ENCODE assay signal across 14 cellular contexts in the genomic region with DNA sequence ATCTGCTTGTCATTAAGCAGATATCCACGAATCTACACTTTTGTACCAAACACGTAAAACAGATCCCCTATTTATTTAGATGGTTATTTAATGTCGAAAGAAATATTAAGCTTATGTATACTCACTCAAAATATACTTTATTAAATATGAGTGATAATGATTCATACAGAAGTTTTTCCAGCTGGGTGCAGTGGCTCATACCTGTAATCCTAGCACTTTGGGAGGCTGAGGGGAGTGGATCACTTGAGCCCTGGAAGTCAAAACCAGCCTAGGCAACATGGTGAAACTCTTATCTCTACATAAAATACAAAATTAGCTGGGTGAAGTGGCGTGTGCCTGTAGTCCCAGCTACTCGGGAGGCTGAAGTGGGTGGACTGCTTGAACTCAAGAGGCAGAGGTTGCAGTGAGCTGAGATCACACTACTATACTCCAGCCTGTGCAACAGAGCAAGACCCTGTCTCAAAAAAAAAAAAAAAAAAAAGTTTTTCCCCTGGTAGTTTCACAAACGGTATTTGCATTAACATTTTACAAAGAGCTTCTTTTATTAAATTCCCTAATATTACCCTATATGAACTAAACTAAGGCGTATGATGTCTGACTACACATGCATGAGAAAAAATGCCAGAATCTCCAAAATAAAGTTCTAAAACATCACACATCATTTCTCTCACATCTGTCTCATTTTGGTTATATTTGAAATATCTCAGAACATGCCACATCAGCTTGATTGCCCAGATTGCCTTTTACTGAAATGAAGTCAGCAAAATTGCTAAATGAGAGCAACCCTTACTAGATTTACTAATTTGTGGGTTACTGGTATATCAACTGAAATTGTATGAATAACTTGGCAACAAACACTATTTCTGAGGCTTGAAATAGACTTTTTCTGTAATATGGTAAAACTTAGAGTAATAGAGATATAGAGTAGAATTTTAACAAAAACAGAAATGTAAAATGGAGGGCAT.
DNase-seq lines count a peak whose midpoint lies in the region; ATAC-seq and TF ChIP-seq lines count a peak whose summit lies in the region.
"Had no signal": no experiment of that assay in that cellular context is flagged by ENCODE, and none has a peak within 500 bp of the region (broad histone marks: within the 10 kb centered on the region; RNA-seq: fewer than 3 reads in every experiment).

No MANE protein-coding gene starts in this region.

- H3K4me1 ChIP-seq in Karpas-422 (ENCODE audit: low read length) = peaks cover 64% of the 10 kb centered on the region
- H3K4me1 ChIP-seq: body of pancreas had no signal

- H3K4me3 ChIP-seq in AG10803 (ENCODE audit: low read length) = no peak overlapping the region
- no peak overlapping the region for H3K4me3 ChIP-seq in Karpas-422 (ENCODE audit: low read length)
- H3K4me3 ChIP-seq: body of pancreas, lung had no signal

- 0 out of 2 replicates have a peak overlapping the region, but pooled peaks have one; percentile 2 for H3K9ac ChIP-seq in Karpas-422 (ENCODE audit: low read length)

- H3K36me3 Mint-ChIP-seq in effector memory CD8-positive, alpha-beta T cell (ENCODE audit: insufficient read depth) = no peaks in the 10 kb centered on the region
- H3K36me3 Mint-ChIP-seq: activated CD8-positive, alpha-beta memory T cell treated with anti-CD3 and anti-CD28 coated beads, Interleukin-2, amount 10 ng/mL, durations not matched to agents 7 days and 5 days; T-cell had no signal

- H2AFZ ChIP-seq in Karpas-422 (ENCODE audit: low read length) = no peak overlapping the region

- no peak overlapping the region for H3K27ac Mint-ChIP-seq in effector memory CD8-positive, alpha-beta T cell
- H3K27ac Mint-ChIP-seq: activated CD8-positive, alpha-beta memory T cell treated with anti-CD3 and anti-CD28 coated beads, Interleukin-2, amount 10 ng/mL, durations not matched to agents 7 days and 5 days; progenitor cell of endocrine pancreas; T-cell had no signal

- DNase-seq in AG10803 (ENCODE audit: low read depth) = peak; percentile 50
- peak; percentile 75 for DNase-seq in Karpas-422
- DNase-seq in effector memory CD8-positive, alpha-beta T cell = no peak
- DNase-seq in NCI-H345 (lab: John Stamatoyannopoulos, UW) = no peak
- no peak for DNase-seq in DMS153 (lab: John Stamatoyannopoulos, UW)
- no peak for DNase-seq in islet precursor cell
- DNase-seq: activated CD8-positive, alpha-beta memory T cell treated with anti-CD3 and anti-CD28 coated beads, Interleukin-2, amount 10 ng/mL, durations not matched to agents 7 days and 5 days; body of pancreas; NCI-H526; T-cell had no signal

- H3K4me2 ChIP-seq in Karpas-422 (ENCODE audit: low read depth, low read length, poor library complexity, severe bottlenecking) = peak overlapping the region; percentile 41

- no peaks in the 10 kb centered on the region for H3K4me1 Mint-ChIP-seq in effector memory CD8-positive, alpha-beta T cell (ENCODE audit: low read depth in 2 of 2)
- H3K4me1 Mint-ChIP-seq: activated CD8-positive, alpha-beta memory T cell treated with anti-CD3 and anti-CD28 coated beads, Interleukin-2, amount 10 ng/mL, durations not matched to agents 7 days and 5 days; T-cell had no signal

- peaks cover 22% of the 10 kb centered on the region for H3K36me3 ChIP-seq in Karpas-422 (ENCODE audit: insufficient read depth, low read length)

- TF ChIP-seq CTCF in AG10803 (conservative IDR thresholded peaks at IDR 0.05; ENCODE audit: low read length) = no peak

- peaks cover 0 to 7% of the 10 kb centered on the region in 2 donors for H3K27me3 Mint-ChIP-seq in effector memory CD8-positive, alpha-beta T cell
- H3K27me3 Mint-ChIP-seq: progenitor cell of endocrine pancreas had no signal

- H3K9me3 ChIP-seq in Karpas-422 (ENCODE audit: low read length) = no peaks in the 10 kb centered on the region
- H3K9me3 ChIP-seq: body of pancreas had no signal

- H3K79me2 ChIP-seq in Karpas-422 (ENCODE audit: low read length) = peaks cover 92% of the 10 kb centered on the region

- ATAC-seq in GM19438 (IDR thresholded peaks at IDR 0.05; ENCODE audit: low read depth, unreplicated experiment) (peak; percentile 60), HG02885 (IDR thresholded peaks at IDR 0.05; ENCODE audit: poor library complexity, unreplicated experiment) (peak; percentile 74)
- ATAC-seq in effector memory CD8-positive, alpha-beta T cell (replicated peaks) = no peak
- ATAC-seq: activated CD8-positive, alpha-beta memory T cell treated with anti-CD3 and anti-CD28 coated beads, Interleukin-2, amount 10 ng/mL, durations not matched to agents 7 days and 5 days; body of pancreas; T-cell had no signal

- no peaks in the 10 kb centered on the region for H3K9me3 Mint-ChIP-seq in effector memory CD8-positive, alpha-beta T cell
- H3K9me3 Mint-ChIP-seq: T-cell had no signal

- H3K4me3 Mint-ChIP-seq in effector memory CD8-positive, alpha-beta T cell = no peak overlapping the region
- H3K4me3 Mint-ChIP-seq: activated CD8-positive, alpha-beta memory T cell treated with anti-CD3 and anti-CD28 coated beads, Interleukin-2, amount 10 ng/mL, durations not matched to agents 7 days and 5 days; T-cell had no signal

- no peaks in the 10 kb centered on the region for H3K27me3 ChIP-seq in Karpas-422 (ENCODE audit: low read length)
- H3K27me3 ChIP-seq: body of pancreas had no signal

- no peaks in the 10 kb centered on the region for H4K20me1 ChIP-seq in Karpas-422 (ENCODE audit: insufficient read depth, low read depth, low read length)

- peak overlapping the region; percentile 74 for H3K27ac ChIP-seq in Karpas-422 (ENCODE audit: low read length)
- H3K27ac ChIP-seq: body of pancreas had no signal

- H3K9me2 ChIP-seq in Karpas-422 (replicated peaks; ENCODE audit: insufficient read depth, low read length) = no peaks in the 10 kb centered on the region

Comparison
In these comparisons a context has a peak if more than half of its experiments do, and no peak if none do; other contexts are left out.
1. DNase-seq: peak in AG10803 (single experiment) and Karpas-422 (single experiment); none in effector memory CD8-positive, alpha-beta T cell (0 of 3), NCI-H345 (single experiment), DMS153 (single experiment) and islet precursor cell (single experiment).